Comparison of ENCODE assay signal across 1 cellular context in genomic region chr20:32007787-32008616, GRCh38.
TF ChIP-seq lines count a peak whose summit lies in the region.

No MANE protein-coding gene starts in this region.

TF ChIP-seq in HEK293, 187 proteins besides CTCF, POLR2A, EP300 and RAD21 (continued from another document):
- TF ChIP-seq, protein P1, sequence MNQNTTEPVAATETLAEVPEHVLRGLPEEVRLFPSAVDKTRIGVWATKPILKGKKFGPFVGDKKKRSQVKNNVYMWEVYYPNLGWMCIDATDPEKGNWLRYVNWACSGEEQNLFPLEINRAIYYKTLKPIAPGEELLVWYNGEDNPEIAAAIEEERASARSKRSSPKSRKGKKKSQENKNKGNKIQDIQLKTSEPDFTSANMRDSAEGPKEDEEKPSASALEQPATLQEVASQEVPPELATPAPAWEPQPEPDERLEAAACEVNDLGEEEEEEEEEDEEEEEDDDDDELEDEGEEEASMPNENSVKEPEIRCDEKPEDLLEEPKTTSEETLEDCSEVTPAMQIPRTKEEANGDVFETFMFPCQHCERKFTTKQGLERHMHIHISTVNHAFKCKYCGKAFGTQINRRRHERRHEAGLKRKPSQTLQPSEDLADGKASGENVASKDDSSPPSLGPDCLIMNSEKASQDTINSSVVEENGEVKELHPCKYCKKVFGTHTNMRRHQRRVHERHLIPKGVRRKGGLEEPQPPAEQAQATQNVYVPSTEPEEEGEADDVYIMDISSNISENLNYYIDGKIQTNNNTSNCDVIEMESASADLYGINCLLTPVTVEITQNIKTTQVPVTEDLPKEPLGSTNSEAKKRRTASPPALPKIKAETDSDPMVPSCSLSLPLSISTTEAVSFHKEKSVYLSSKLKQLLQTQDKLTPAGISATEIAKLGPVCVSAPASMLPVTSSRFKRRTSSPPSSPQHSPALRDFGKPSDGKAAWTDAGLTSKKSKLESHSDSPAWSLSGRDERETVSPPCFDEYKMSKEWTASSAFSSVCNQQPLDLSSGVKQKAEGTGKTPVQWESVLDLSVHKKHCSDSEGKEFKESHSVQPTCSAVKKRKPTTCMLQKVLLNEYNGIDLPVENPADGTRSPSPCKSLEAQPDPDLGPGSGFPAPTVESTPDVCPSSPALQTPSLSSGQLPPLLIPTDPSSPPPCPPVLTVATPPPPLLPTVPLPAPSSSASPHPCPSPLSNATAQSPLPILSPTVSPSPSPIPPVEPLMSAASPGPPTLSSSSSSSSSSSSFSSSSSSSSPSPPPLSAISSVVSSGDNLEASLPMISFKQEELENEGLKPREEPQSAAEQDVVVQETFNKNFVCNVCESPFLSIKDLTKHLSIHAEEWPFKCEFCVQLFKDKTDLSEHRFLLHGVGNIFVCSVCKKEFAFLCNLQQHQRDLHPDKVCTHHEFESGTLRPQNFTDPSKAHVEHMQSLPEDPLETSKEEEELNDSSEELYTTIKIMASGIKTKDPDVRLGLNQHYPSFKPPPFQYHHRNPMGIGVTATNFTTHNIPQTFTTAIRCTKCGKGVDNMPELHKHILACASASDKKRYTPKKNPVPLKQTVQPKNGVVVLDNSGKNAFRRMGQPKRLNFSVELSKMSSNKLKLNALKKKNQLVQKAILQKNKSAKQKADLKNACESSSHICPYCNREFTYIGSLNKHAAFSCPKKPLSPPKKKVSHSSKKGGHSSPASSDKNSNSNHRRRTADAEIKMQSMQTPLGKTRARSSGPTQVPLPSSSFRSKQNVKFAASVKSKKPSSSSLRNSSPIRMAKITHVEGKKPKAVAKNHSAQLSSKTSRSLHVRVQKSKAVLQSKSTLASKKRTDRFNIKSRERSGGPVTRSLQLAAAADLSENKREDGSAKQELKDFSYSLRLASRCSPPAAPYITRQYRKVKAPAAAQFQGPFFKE (tag by site-specific recombination; IDR thresholded peaks at IDR 0.05; ENCODE audit: borderline replicate concordance) = no peak
- TF ChIP-seq ZEB2 (tag by site-specific recombination; IDR thresholded peaks at IDR 0.05) = no peak
- TF ChIP-seq GLIS2 (tag by site-specific recombination; IDR thresholded peaks at IDR 0.05) = 0 out of 2 replicates have a peak, but pooled peaks have one; percentile 38
TF ChIP-seq in HEK293: peak in this region for 8.
